In the genomic region with DNA sequence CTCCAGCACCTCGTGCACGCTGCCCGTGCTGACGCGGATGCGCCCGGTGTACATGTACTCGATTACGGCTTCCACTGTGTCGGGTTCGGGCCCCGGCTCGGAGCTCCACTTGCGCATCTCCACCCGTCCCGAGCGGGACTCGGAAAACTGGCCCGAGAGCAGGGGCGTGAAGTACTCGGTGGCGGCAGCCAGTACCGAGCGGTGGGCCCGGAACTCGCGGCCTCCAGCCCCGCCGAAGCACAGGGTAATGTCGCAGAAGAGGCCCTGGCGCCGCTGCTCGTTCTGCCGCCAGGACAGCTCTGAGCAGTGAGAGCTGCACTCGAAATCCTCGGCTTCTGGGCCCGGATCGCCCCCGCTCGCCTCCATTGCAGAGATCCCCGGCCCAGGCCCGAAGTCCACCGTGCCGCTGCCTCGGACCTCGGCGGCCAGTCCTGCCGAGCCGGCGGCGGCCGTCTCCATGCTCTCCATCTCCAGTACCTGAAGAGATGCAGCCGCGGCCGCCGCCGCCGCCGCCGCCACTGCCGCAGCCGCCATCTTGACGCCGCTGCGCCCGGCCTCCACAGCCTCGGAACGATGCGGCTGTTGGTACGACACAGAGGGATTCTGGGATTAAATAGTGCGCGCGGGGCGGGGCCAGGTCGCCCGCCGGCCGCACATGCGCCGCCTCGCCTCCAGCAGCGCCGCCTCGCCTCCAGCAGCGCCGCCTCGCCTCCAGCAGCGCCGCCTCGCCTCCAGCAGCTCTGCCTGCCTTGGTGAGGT, we compare ENCODE assay signal across 8 cellular contexts. TPM values are rescaled to one million over a fixed set of nuclear protein-coding genes. Genes with fewer than 3 reads are reported as not detected.
DNase-seq lines count a peak whose midpoint lies in the region; ATAC-seq and TF ChIP-seq lines count a peak whose summit lies in the region.

A gene with protein sequence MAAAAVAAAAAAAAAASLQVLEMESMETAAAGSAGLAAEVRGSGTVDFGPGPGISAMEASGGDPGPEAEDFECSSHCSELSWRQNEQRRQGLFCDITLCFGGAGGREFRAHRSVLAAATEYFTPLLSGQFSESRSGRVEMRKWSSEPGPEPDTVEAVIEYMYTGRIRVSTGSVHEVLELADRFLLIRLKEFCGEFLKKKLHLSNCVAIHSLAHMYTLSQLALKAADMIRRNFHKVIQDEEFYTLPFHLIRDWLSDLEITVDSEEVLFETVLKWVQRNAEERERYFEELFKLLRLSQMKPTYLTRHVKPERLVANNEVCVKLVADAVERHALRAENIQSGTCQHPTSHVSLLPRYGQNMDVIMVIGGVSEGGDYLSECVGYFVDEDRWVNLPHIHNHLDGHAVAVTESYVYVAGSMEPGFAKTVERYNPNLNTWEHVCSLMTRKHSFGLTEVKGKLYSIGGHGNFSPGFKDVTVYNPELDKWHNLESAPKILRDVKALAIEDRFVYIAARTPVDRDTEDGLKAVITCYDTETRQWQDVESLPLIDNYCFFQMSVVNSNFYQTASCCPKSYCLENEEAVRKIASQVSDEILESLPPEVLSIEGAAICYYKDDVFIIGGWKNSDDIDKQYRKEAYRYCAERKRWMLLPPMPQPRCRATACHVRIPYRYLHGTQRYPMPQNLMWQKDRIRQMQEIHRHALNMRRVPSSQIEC (minus strand): TSS at position 587 of the 759 bp plus-strand sequence. CDS start 53 bp downstream, at position 534.

- no peaks in the 10 kb centered on the region for H3K27me3 Mint-ChIP-seq in activated T-helper 1 cell treated with anti-CD3 and anti-CD28 coated beads, Interleukin-12 subunit alpha, Interleukin-12 subunit beta, Interleukin-2, Interleukin-4 antibody, amounts not matched to agents 30 ng/mL and 10 ng/mL and 1 ng/mL, durations not matched to agents 14 hours and 24 hours and 36 hours (ENCODE audit: insufficient read depth)
- no peaks in the 10 kb centered on the region for H3K27me3 Mint-ChIP-seq in natural killer cell (ENCODE audit: low read depth in 2 of 2)

- peaks cover 13% of the 10 kb centered on the region; the same call in 1 of the 2 replicates for H4K20me1 ChIP-seq in Karpas-422 (ENCODE audit: insufficient read depth, low read depth, low read length)

- H3K4me1 Mint-ChIP-seq in activated T-helper 1 cell treated with anti-CD3 and anti-CD28 coated beads, Interleukin-12 subunit alpha, Interleukin-12 subunit beta, Interleukin-2, Interleukin-4 antibody, amounts not matched to agents 30 ng/mL and 10 ng/mL and 1 ng/mL, durations not matched to agents 14 hours and 24 hours and 36 hours (ENCODE audit: low read depth), result peaks cover 32% of the 10 kb centered on the region
- peaks cover 16 to 17% of the 10 kb centered on the region in 2 donors for H3K4me1 Mint-ChIP-seq in natural killer cell

- peaks cover 49% of the 10 kb centered on the region for H3K79me2 ChIP-seq in Karpas-422 (ENCODE audit: low read length)

- H2AFZ ChIP-seq in Karpas-422 (ENCODE audit: low read length), result peak within 1 kb of the TSS; percentile 51; the same call in 1 of the 2 replicates

- H3K27ac Mint-ChIP-seq in activated T-helper 1 cell treated with anti-CD3 and anti-CD28 coated beads, Interleukin-12 subunit alpha, Interleukin-12 subunit beta, Interleukin-2, Interleukin-4 antibody, amounts not matched to agents 30 ng/mL and 10 ng/mL and 1 ng/mL, durations not matched to agents 14 hours and 24 hours and 36 hours, result peak within 1 kb of the TSS; percentile 83
- H3K27ac Mint-ChIP-seq in natural killer cell, result no peak within 1 kb of the TSS

- no peaks in the 10 kb centered on the region for H3K9me3 Mint-ChIP-seq in activated T-helper 1 cell treated with anti-CD3 and anti-CD28 coated beads, Interleukin-12 subunit alpha, Interleukin-12 subunit beta, Interleukin-2, Interleukin-4 antibody, amounts not matched to agents 30 ng/mL and 10 ng/mL and 1 ng/mL, durations not matched to agents 14 hours and 24 hours and 36 hours
- H3K9me3 Mint-ChIP-seq in natural killer cell, result no peaks in the 10 kb centered on the region

- DNase-seq in DMS79 treated with DMSO at 0.1 percent for 48 hours (lab: John Stamatoyannopoulos, UW) (peak; percentile 88), Karpas-422 (peak; percentile 96), RPMI7951 (ENCODE audit: low read depth) (peak; percentile 84), fibroblast of peridontal ligament (ENCODE audit: extremely low read depth) (peak; percentile 82), natural killer cell (peak; percentile 83)
- peak; percentile 88 for DNase-seq in activated T-helper 1 cell treated with anti-CD3 and anti-CD28 coated beads, Interleukin-12 subunit alpha, Interleukin-12 subunit beta, Interleukin-2, Interleukin-4 antibody, amounts not matched to agents 30 ng/mL and 10 ng/mL and 1 ng/mL, durations not matched to agents 14 hours and 24 hours and 36 hours (ENCODE audit: low spot score)
- peak; percentile 87 for DNase-seq in stimulated activated naive CD4-positive, alpha-beta T cell treated with Interleukin-2 at 50 U/mL for 16 hours (lab: John Stamatoyannopoulos, UW)

- intact Hi-C loops in activated T-helper 1 cell treated with anti-CD3 and anti-CD28 coated beads, Interleukin-12 subunit alpha, Interleukin-12 subunit beta, Interleukin-2, Interleukin-4 antibody, amounts not matched to agents 30 ng/mL and 10 ng/mL and 1 ng/mL, durations not matched to agents 14 hours and 24 hours and 36 hours (cut with micrococcal nuclease), result loop anchor here (1.0 to 10.0 kb wide), 9 partner anchors 29 to 290 kb away; a partner anchor contains a TSS
- intact Hi-C loops in natural killer cell (cut with micrococcal nuclease), result loop anchor here (1.0 kb wide), 1 partner anchor 54 kb away; no protein-coding TSS in a partner anchor

- no peaks in the 10 kb centered on the region for H3K27me3 ChIP-seq in Karpas-422 (ENCODE audit: low read length)

- ATAC-seq in GM21786 (IDR thresholded peaks at IDR 0.05; ENCODE audit: unreplicated experiment) (peak; percentile 91), natural killer cell (peak; percentile 91 to 97 (median 93))

- no peak within 1 kb of the TSS for H3K4me3 Mint-ChIP-seq in activated T-helper 1 cell treated with anti-CD3 and anti-CD28 coated beads, Interleukin-12 subunit alpha, Interleukin-12 subunit beta, Interleukin-2, Interleukin-4 antibody, amounts not matched to agents 30 ng/mL and 10 ng/mL and 1 ng/mL, durations not matched to agents 14 hours and 24 hours and 36 hours
- H3K4me3 Mint-ChIP-seq in natural killer cell, result no peak within 1 kb of the TSS

- H3K27ac ChIP-seq in Karpas-422 (ENCODE audit: low read length), result peak within 1 kb of the TSS; percentile 56

- H3K36me3 Mint-ChIP-seq in activated T-helper 1 cell treated with anti-CD3 and anti-CD28 coated beads, Interleukin-12 subunit alpha, Interleukin-12 subunit beta, Interleukin-2, Interleukin-4 antibody, amounts not matched to agents 30 ng/mL and 10 ng/mL and 1 ng/mL, durations not matched to agents 14 hours and 24 hours and 36 hours (ENCODE audit: low read depth), result peaks cover 20% of the 10 kb centered on the region
- H3K36me3 Mint-ChIP-seq in natural killer cell, result no peaks in the 10 kb centered on the region

- H3K9me3 ChIP-seq in Karpas-422 (ENCODE audit: low read length), result no peaks in the 10 kb centered on the region

- no peak for TF ChIP-seq CTCF in natural killer cell (IDR thresholded peaks at IDR 0.05)

- H3K36me3 ChIP-seq in Karpas-422 (ENCODE audit: insufficient read depth, low read length), result peaks cover 15% of the 10 kb centered on the region

- no peaks in the 10 kb centered on the region for H3K9me2 ChIP-seq in Karpas-422 (replicated peaks; ENCODE audit: insufficient read depth, low read length)

- H3K9ac ChIP-seq in Karpas-422 (ENCODE audit: low read length), result peak within 1 kb of the TSS; percentile 93

- peak within 1 kb of the TSS; percentile 90 for H3K4me3 ChIP-seq in Karpas-422 (ENCODE audit: low read length)

- H3K4me2 ChIP-seq in Karpas-422 (ENCODE audit: low read depth, low read length, poor library complexity, severe bottlenecking), result peak within 1 kb of the TSS; percentile 87

- H3K4me1 ChIP-seq in Karpas-422 (ENCODE audit: low read length), result peaks cover 31% of the 10 kb centered on the region

RNA-seq across cellular contexts. Expression of the gene that starts here (rescaled TPM):
- 14.3 and 19.0 TPM in 2 replicates for total RNA-seq in Karpas-422 (2014; rRNA removed; shearing (Covaris generic); ENCODE audit: low replicate concordance)
- 11.8 and 18.3 TPM in 2 replicates for total RNA-seq in RPMI7951 (2014; rRNA removed; shearing (Covaris generic))
- 20.0 and 21.7 TPM in 2 replicates for total RNA-seq in activated T-helper 1 cell treated with anti-CD3 and anti-CD28 coated beads, Interleukin-12 subunit alpha, Interleukin-12 subunit beta, Interleukin-2, Interleukin-4 antibody, amounts not matched to agents 30 ng/mL and 10 ng/mL and 1 ng/mL, durations not matched to agents 14 hours and 24 hours and 36 hours
- 10 to 100 TPM; 19.4 to 29.0 (median 28.2) TPM for total RNA-seq in natural killer cell

Comparison
In these comparisons a context has a peak if more than half of its experiments do, and no peak if none do; other contexts are left out.
1. Peak in every context shown above with its lines: DNase-seq, ATAC-seq, H3K4me3 ChIP-seq and H3K27ac ChIP-seq.